ENCODE assay signal across 7 cellular contexts in genomic region chr1:39230261-39231190, GRCh38. TPM values are rescaled to one million over a fixed set of nuclear protein-coding genes. Genes with fewer than 3 reads are reported as not detected.
DNase-seq lines count a peak whose midpoint lies in the region; ATAC-seq and FAIRE-seq lines count a peak whose summit lies in the region.

No MANE protein-coding gene starts in this region.

- no peaks in the 10 kb centered on the region for H3K27me3 ChIP-seq in iPS-18a (ENCODE audit: control insufficient read depth, insufficient read depth, low read length)

- peak overlapping the region; percentile 2 for H3K4me3 ChIP-seq in iPS-18a (ENCODE audit: low read length)

- H3K27ac Mint-ChIP-seq in activated T-cell treated with anti-CD3 and anti-CD28 coated beads, Interleukin-2, amount 50 U/mL, for 72 hours = peak overlapping the region; percentile 88

- H3K4me1 ChIP-seq in iPS-18a (ENCODE audit: control insufficient read depth, low read depth, low read length) = peaks cover 28% of the 10 kb centered on the region

- H3K4me1 Mint-ChIP-seq in activated T-cell treated with anti-CD3 and anti-CD28 coated beads, Interleukin-2, amount 50 U/mL, for 72 hours (ENCODE audit: low read depth) = peaks cover 35% of the 10 kb centered on the region

- no peak for FAIRE-seq in HTR-8/SVneo (lab: Jason Lieb, UNC)

- H3K27me3 Mint-ChIP-seq in activated T-cell treated with anti-CD3 and anti-CD28 coated beads, Interleukin-2, amount 50 U/mL, for 72 hours (ENCODE audit: low read depth) = no peaks in the 10 kb centered on the region

- H3K4me3 Mint-ChIP-seq in activated T-cell treated with anti-CD3 and anti-CD28 coated beads, Interleukin-2, amount 50 U/mL, for 72 hours = peak overlapping the region; percentile 54 to 73

- H3K9ac ChIP-seq in iPS-18a (ENCODE audit: low read length) = no peak overlapping the region

- peak; percentile 51 for ATAC-seq in GM19351 (IDR thresholded peaks at IDR 0.05; ENCODE audit: unreplicated experiment)
- peak; percentile 76 to 90 for ATAC-seq in activated T-cell treated with anti-CD3 and anti-CD28 coated beads, Interleukin-2, amount 50 U/mL, for 72 hours (replicated peaks in 1 of 2)

- H3K36me3 Mint-ChIP-seq in activated T-cell treated with anti-CD3 and anti-CD28 coated beads, Interleukin-2, amount 50 U/mL, for 72 hours (ENCODE audit: insufficient read depth in 2 of 2) = peaks cover 3 to 13% of the 10 kb centered on the region in 2 donors

- DNase-seq in HTR-8/SVneo (ENCODE audit: insufficient read length, low spot score) = peak; percentile 35
- peak in 1 of 2 donors; percentile 22 for DNase-seq in activated T-cell treated with anti-CD3 and anti-CD28 coated beads, Interleukin-2, amount 50 U/mL, for 72 hours
- peak; percentile 39 for DNase-seq in stimulated activated CD8-positive, alpha-beta memory T cell treated with anti-CD3 and anti-CD28 coated beads, Interleukin-4, amount 100 ng/mL, for 48 hours
- DNase-seq in NCI-H128 (lab: John Stamatoyannopoulos, UW; ENCODE audit: unreplicated experiment) = no peak
- DNase-seq in amniotic stem cell (lab: John Stamatoyannopoulos, UW) = no peak

- no peaks in the 10 kb centered on the region for H3K9me3 ChIP-seq in iPS-18a (ENCODE audit: control insufficient read depth, low read depth, low read length)

- no peaks in the 10 kb centered on the region for H3K9me3 Mint-ChIP-seq in activated T-cell treated with anti-CD3 and anti-CD28 coated beads, Interleukin-2, amount 50 U/mL, for 72 hours

- H3K27ac ChIP-seq in iPS-18a (ENCODE audit: low read length) = no peak overlapping the region

- peaks cover 4% of the 10 kb centered on the region for H3K36me3 ChIP-seq in iPS-18a (ENCODE audit: control insufficient read depth, low read depth, low read length)

RNA-seq across cellular contexts. Expression of gene MACF1, which starts 26.0 kb away (rescaled TPM):
- total RNA-seq in activated T-cell treated with anti-CD3 and anti-CD28 coated beads, Interleukin-2, amount 50 U/mL, for 72 hours = 100 to 1,000 TPM; 169 to 292 TPM

Comparison
In these comparisons a context has a peak if more than half of its experiments do, and no peak if none do; other contexts are left out.
1. DNase-seq: peak in HTR-8/SVneo (single experiment) and stimulated activated CD8-positive, alpha-beta memory T cell treated with anti-CD3 and anti-CD28 coated beads, Interleukin-4, amount 100 ng/mL, for 48 hours (single experiment); none in NCI-H128 (single experiment) and amniotic stem cell (single experiment).